ENCODE assay signal across 27 cellular contexts in genomic region chr17:14545156-14545906, GRCh38.
DNase-seq lines count a peak whose midpoint lies in the region; ATAC-seq and TF ChIP-seq lines count a peak whose summit lies in the region.
"Had no signal": no experiment of that assay in that cellular context is flagged by ENCODE, and none has a peak within 500 bp of the region (broad histone marks: within the 10 kb centered on the region; RNA-seq: fewer than 3 reads in every experiment).

No MANE protein-coding gene starts in this region.

- H2BK12ac ChIP-seq in mesenchymal stem cell (ENCODE audit: low read length in 2 of 2) = no peak overlapping the region

- H3K36me3 ChIP-seq in BLaER1 (no peaks in the 10 kb centered on the region), DND-41 (ENCODE audit: insufficient read depth, low read length) (no peaks in the 10 kb centered on the region), mesenchymal stem cell (ENCODE audit: control insufficient read depth in 1 of 2, insufficient read depth in 2 of 2, low read depth in 1 of 2, low read length in 2 of 2) (no peaks in the 10 kb centered on the region)
- H3K36me3 ChIP-seq: heart left ventricle, MG63, spleen had no signal

- H3K4me1 Mint-ChIP-seq in activated naive CD8-positive, alpha-beta T cell treated with anti-CD3 and anti-CD28 coated beads for 36 hours = peaks cover 11% of the 10 kb centered on the region
- H3K4me1 Mint-ChIP-seq: B cell had no signal

- H2BK15ac ChIP-seq in mesenchymal stem cell (ENCODE audit: low read depth, poor library complexity, severe bottlenecking) = no peak overlapping the region

- H2BK120ac ChIP-seq in mesenchymal stem cell (ENCODE audit: low read depth, low read length) = no peak overlapping the region

- no peak overlapping the region for H2BK5ac ChIP-seq in mesenchymal stem cell (ENCODE audit: low read depth, low read length, poor library complexity, severe bottlenecking)

- H3K27me3 Mint-ChIP-seq in activated naive CD8-positive, alpha-beta T cell treated with anti-CD3 and anti-CD28 coated beads for 36 hours = no peaks in the 10 kb centered on the region
- H3K27me3 Mint-ChIP-seq: type B pancreatic cell had no signal

- peak; percentile 63; the same call in 2 of the 3 replicates for ATAC-seq in DND-41 (ENCODE audit: insufficient read depth, low read depth)
- no peak for ATAC-seq in GM18867 (IDR thresholded peaks at IDR 0.05; ENCODE audit: unreplicated experiment)
- ATAC-seq: GM12878, heart left ventricle, right cardiac atrium had no signal

- H3K36me3 Mint-ChIP-seq in activated naive CD8-positive, alpha-beta T cell treated with anti-CD3 and anti-CD28 coated beads for 36 hours = no peaks in the 10 kb centered on the region
- H3K36me3 Mint-ChIP-seq: type B pancreatic cell had no signal

- H3K9me3 Mint-ChIP-seq in activated naive CD8-positive, alpha-beta T cell treated with anti-CD3 and anti-CD28 coated beads for 36 hours = no peaks in the 10 kb centered on the region
- H3K9me3 Mint-ChIP-seq: type B pancreatic cell had no signal

- 63% methylated on average over 14 of the region's 16 CpGs for WGBS in mesenchymal stem cell

- H3K18ac ChIP-seq in mesenchymal stem cell (ENCODE audit: low read depth in 1 of 2, low read length in 2 of 2) = no peak overlapping the region

- peak overlapping the region; percentile 75 for H4K8ac ChIP-seq in mesenchymal stem cell (ENCODE audit: low read length)

- no peak for TF ChIP-seq CTCF in DND-41 (IDR thresholded peaks at IDR 0.05; ENCODE audit: borderline replicate concordance, extremely low read depth, low read length, poor library complexity, severe bottlenecking)

- H3K4me2 ChIP-seq in BLaER1 (peak overlapping the region; percentile 17; the same call in 1 of the 2 replicates), DND-41 (ENCODE audit: insufficient read depth, low read length) (no peak overlapping the region), mesenchymal stem cell (ENCODE audit: low read length, poor library complexity, severe bottlenecking) (no peak overlapping the region)

- H3K27me3 ChIP-seq in BLaER1 (no peaks in the 10 kb centered on the region), DND-41 (ENCODE audit: insufficient read depth, low read length, poor library complexity) (no peaks in the 10 kb centered on the region), mesenchymal stem cell (ENCODE audit: control insufficient read depth in 1 of 2, insufficient read depth in 1 of 2, low read length in 2 of 2) (no peaks in the 10 kb centered on the region)
- H3K27me3 ChIP-seq: MG63 had no signal

- H3K4me3 Mint-ChIP-seq in activated naive CD8-positive, alpha-beta T cell treated with anti-CD3 and anti-CD28 coated beads for 36 hours = peak overlapping the region; percentile 48
- H3K4me3 Mint-ChIP-seq: B cell, type B pancreatic cell had no signal

- no peaks in the 10 kb centered on the region for H3K79me2 ChIP-seq in DND-41 (ENCODE audit: insufficient read depth, low read length)

- no peak overlapping the region for H3K9ac ChIP-seq in BLaER1
- no peak overlapping the region for H3K9ac ChIP-seq in DND-41 (ENCODE audit: low read depth, low read length)
- H3K9ac ChIP-seq in mesenchymal stem cell (ENCODE audit: low read length) = no peak overlapping the region
- H3K9ac ChIP-seq: GM23248 had no signal

- H3K27ac Mint-ChIP-seq in activated naive CD8-positive, alpha-beta T cell treated with anti-CD3 and anti-CD28 coated beads for 36 hours = no peak overlapping the region
- H3K27ac Mint-ChIP-seq: B cell, type B pancreatic cell had no signal

- H4K20me1 ChIP-seq in BLaER1 = no peaks in the 10 kb centered on the region
- H4K20me1 ChIP-seq in DND-41 (ENCODE audit: insufficient read depth, low read length) = no peaks in the 10 kb centered on the region

- peak overlapping the region; percentile 78 for H4K91ac ChIP-seq in mesenchymal stem cell (ENCODE audit: low read length)

- H3K23ac ChIP-seq in mesenchymal stem cell (ENCODE audit: low read length in 2 of 2) = no peak overlapping the region

- H3K4ac ChIP-seq in mesenchymal stem cell (ENCODE audit: low read depth in 1 of 2, low read length in 2 of 2) = no peak overlapping the region

- H2AFZ ChIP-seq in DND-41 (ENCODE audit: low read depth, low read length) (peak overlapping the region; percentile 56; the same call in 1 of the 2 replicates), mesenchymal stem cell (ENCODE audit: low read depth, low read length) (no peak overlapping the region)
- H2AFZ ChIP-seq: GM23248 had no signal

- no peak overlapping the region for H2AK5ac ChIP-seq in mesenchymal stem cell (ENCODE audit: low read length, severe bottlenecking)

- H3K14ac ChIP-seq in mesenchymal stem cell (ENCODE audit: low read length in 2 of 2) = no peak overlapping the region

- H3K9me3 ChIP-seq in BLaER1 (peaks cover 10% of the 10 kb centered on the region; the same call in 1 of the 2 replicates), DND-41 (ENCODE audit: insufficient read depth, low read length, severe bottlenecking) (no peaks in the 10 kb centered on the region), mesenchymal stem cell (ENCODE audit: control insufficient read depth, low read length) (no peaks in the 10 kb centered on the region)
- H3K9me3 ChIP-seq: MG63, spleen had no signal

- H3K79me1 ChIP-seq in mesenchymal stem cell (replicated peaks; ENCODE audit: low read length, poor library complexity, severe bottlenecking) = no peaks in the 10 kb centered on the region

- peak; percentile 26 for DNase-seq in DND-41
- DNase-seq in activated naive CD8-positive, alpha-beta T cell treated with anti-CD3 and anti-CD28 coated beads for 36 hours = no peak
- DNase-seq in mesenchymal stem cell = no peak
- no peak for DNase-seq in hippocampal formation (lab: John Stamatoyannopoulos, UW)
- no peak for DNase-seq in DMS 273 (lab: John Stamatoyannopoulos, UW; ENCODE audit: unreplicated experiment)
- no peak for DNase-seq in foreskin melanocyte
- DNase-seq: activated CD4-positive, alpha-beta T cell treated with anti-CD3 and anti-CD28 coated beads for 1 hour; activated CD8-positive, alpha-beta memory T cell treated with anti-CD3 and anti-CD28 coated beads for 24 hours; activated T-cell treated with anti-CD3 and anti-CD28 coated beads, Interleukin-2, amount 50 U/mL, for 1 hour; amygdala; effector CD4-positive, alpha-beta T cell; erythroblast; GM23248; heart left ventricle; KG1; MG63; NCI-H1417; NCI-H2081; NCI-H226; right cardiac atrium; spleen; stimulated activated CD4-positive, alpha-beta T cell treated with anti-CD3 and anti-CD28 coated beads, Interleukin-2, amount 100 ng/mL, for 48 hours had no signal

- H3K4me3 ChIP-seq in BLaER1 (no peak overlapping the region), DND-41 (ENCODE audit: low read depth in 1 of 2, low read length in 2 of 2) (no peak overlapping the region), mesenchymal stem cell (ENCODE audit: insufficient read depth in 1 of 2, low read depth in 1 of 2, low read length in 2 of 2) (no peak overlapping the region)
- H3K4me3 ChIP-seq: GM12878, GM23248, heart left ventricle, MG63, spleen had no signal

- H3K4me1 ChIP-seq in BLaER1 (peaks cover 26% of the 10 kb centered on the region), DND-41 (ENCODE audit: insufficient read depth, low read length) (peaks cover 11% of the 10 kb centered on the region), mesenchymal stem cell (ENCODE audit: control insufficient read depth, insufficient read depth, low read depth, low read length) (no peaks in the 10 kb centered on the region)
- H3K4me1 ChIP-seq: heart left ventricle, spleen had no signal

- H3K27ac ChIP-seq in BLaER1 (no peak overlapping the region), DND-41 (ENCODE audit: low read length) (no peak overlapping the region), mesenchymal stem cell (ENCODE audit: low read length, poor library complexity, severe bottlenecking) (no peak overlapping the region)
- H3K27ac ChIP-seq: GM23248, heart left ventricle, spleen had no signal
